ENCODE assay signal across 21 cellular contexts in the genomic region with DNA sequence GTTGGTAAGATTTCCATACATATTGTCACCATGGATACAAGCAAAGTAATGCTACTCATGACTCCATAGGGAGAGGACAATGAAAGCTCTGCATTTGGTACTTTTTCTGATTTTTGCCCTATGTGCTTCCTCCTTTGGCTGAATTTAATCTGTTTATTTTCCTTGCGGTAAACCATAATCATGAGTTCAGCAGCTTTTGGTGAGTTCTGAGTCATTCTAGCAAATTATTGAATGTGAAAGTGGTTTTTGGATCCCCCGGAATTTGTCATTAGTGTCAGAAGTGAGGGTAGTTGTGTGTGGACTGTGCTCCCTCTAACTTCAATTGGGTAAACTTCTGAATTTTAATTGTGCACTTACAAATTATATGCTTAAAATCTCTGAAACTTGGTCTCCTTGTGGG.
A peak's percentile ranks its signal among the peaks of the same experiment; 100 is the strongest.
DNase-seq lines count a peak whose midpoint lies in the region; ATAC-seq and TF ChIP-seq lines count a peak whose summit lies in the region.
"Had no signal": no experiment of that assay in that cellular context is flagged by ENCODE, and none has a peak within 500 bp of the region (broad histone marks: within the 10 kb centered on the region; RNA-seq: fewer than 3 reads in every experiment).

No MANE protein-coding gene starts in this region.

- peak; percentile 1 for TF ChIP-seq CTCF in GM06990 (IDR thresholded peaks at IDR 0.05; ENCODE audit: insufficient read depth, low read length, poor library complexity, severe bottlenecking)

- H3K27me3 ChIP-seq in GM06990 (replicated peaks; ENCODE audit: control insufficient read depth, insufficient read depth, low read length) (no peaks in the 10 kb centered on the region), H7 (ENCODE audit: control insufficient read depth, insufficient read depth, low read length) (no peaks in the 10 kb centered on the region)
- H3K27me3 ChIP-seq: body of pancreas, thyroid gland had no signal

- H3K36me3 ChIP-seq in GM06990 (ENCODE audit: control insufficient read depth, insufficient read depth, low read length): no peaks in the 10 kb centered on the region
- no peaks in the 10 kb centered on the region for H3K36me3 ChIP-seq in H7 (replicated peaks; ENCODE audit: control insufficient read depth, insufficient read depth, low read length)
- H3K36me3 ChIP-seq: thyroid gland had no signal

- ATAC-seq in GM18873 (IDR thresholded peaks at IDR 0.05; ENCODE audit: low FRiP score, unreplicated experiment) (peak; percentile 82), HG02885 (IDR thresholded peaks at IDR 0.05; ENCODE audit: poor library complexity, unreplicated experiment) (peak; percentile 79), GM21528 (IDR thresholded peaks at IDR 0.05; ENCODE audit: low FRiP score, unreplicated experiment) (no peak)
- ATAC-seq: body of pancreas had no signal

- H3K4me3 ChIP-seq in GM06990 (replicated peaks; ENCODE audit: low read depth, low read length) (no peak overlapping the region), H7 (ENCODE audit: insufficient read depth, low read depth, low read length) (no peak overlapping the region)
- H3K4me3 ChIP-seq: body of pancreas, coronary artery, skin epidermis, thyroid gland had no signal

- DNase-seq in GM06990 (ENCODE audit: extremely low read depth, insufficient read length) (no peak), RPMI7951 (ENCODE audit: low read depth) (peak; percentile 29), C1 segment of cervical spinal cord (lab: John Stamatoyannopoulos, UW) (no peak), NCI-H1930 (lab: John Stamatoyannopoulos, UW) (no peak), H7 (no peak)
- DNase-seq: activated naive CD4-positive, alpha-beta T cell treated with anti-CD3 and anti-CD28 coated beads, Interleukin-2, amount 10 ng/mL, durations not matched to agents 7 days and 5 days; body of pancreas; Calu3; foreskin fibroblast; hippocampal formation; IMR-90; NCI-H187 treated with DMSO at 0.1 percent for 48 hours; NCI-H510A treated with DMSO at 0.1 percent for 48 hours; nephron progenitor cell; T-helper 9 cell; thyroid gland had no signal
